21 cellular contexts compared by ENCODE assay signal in genomic region chr1:168665975-168666374, GRCh38.
"Had no signal": no experiment of that assay in that cellular context is flagged by ENCODE, and none has a peak within 500 bp of the region (broad histone marks: within the 10 kb centered on the region; RNA-seq: fewer than 3 reads in every experiment).

No MANE protein-coding gene starts in this region.

- H3K27ac ChIP-seq: RWPE1, SJCRH30 had no signal

- DNase-seq: Karpas-422, KG1, MM.1S, NCI-H1092 treated with DMSO at 0.1 percent for 48 hours, NCI-H1436, NCI-H187, NCI-H2029, NCI-H2081 treated with DMSO at 0.1 percent for 48 hours, NCI-H2171, NCI-H226, NCI-H446, NCI-H510A, NCI-H524 treated with DMSO at 0.1 percent for 48 hours, NCI-H69, NCI-H774, PC-3, SHP77 treated with DMSO at 0.1 percent for 48 hours, SJCRH30 had no signal

- ATAC-seq: Panc1, PC-3, SK-N-SH treated with all-trans-retinoic acid at 6 μM for 48 hours had no signal

- H3K4me3 ChIP-seq: SJCRH30 had no signal

- H3K4me1 ChIP-seq: SJCRH30 had no signal

- H3K27me3 ChIP-seq: SJCRH30 had no signal

- H3K36me3 ChIP-seq: SJCRH30 had no signal

- H3K9me3 ChIP-seq: SJCRH30 had no signal
